In the genomic region with DNA sequence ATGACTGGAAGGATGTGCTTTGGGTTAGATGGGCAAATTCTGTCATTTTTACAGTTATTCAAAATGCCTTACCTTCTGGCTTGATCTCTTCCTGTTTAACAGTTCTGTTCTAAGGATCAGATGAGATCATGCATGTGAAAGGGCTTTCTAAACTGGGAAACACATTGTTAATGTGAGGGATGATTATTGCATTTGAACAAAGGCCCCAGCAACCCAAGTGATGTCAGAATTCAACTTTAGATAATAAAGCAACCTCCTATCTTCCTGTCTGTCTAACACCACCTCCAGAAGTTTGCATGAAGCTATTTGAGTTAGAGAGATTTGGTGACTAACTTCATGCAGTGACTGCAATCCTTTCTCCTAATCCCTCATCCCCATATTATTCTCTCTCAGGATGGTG, we compare ENCODE assay signal across 29 cellular contexts.
DNase-seq lines count a peak whose midpoint lies in the region; ATAC-seq and TF ChIP-seq lines count a peak whose summit lies in the region.
"Had no signal": no experiment of that assay in that cellular context is flagged by ENCODE, and none has a peak within 500 bp of the region (broad histone marks: within the 10 kb centered on the region; RNA-seq: fewer than 3 reads in every experiment).

No MANE protein-coding gene starts in this region.

- BruUV-seq in A673 (replicated peaks; lab: Mats Ljungman, UMichigan), result no TSS peak

- H3K9me3 ChIP-seq in A673 (ENCODE audit: low read depth, low read length, poor library complexity, severe bottlenecking), result no peaks in the 10 kb centered on the region
- H3K9me3 ChIP-seq in GM23248 (ENCODE audit: low read depth), result no peaks in the 10 kb centered on the region
- H3K9me3 ChIP-seq: BE2C, HAP-1, vagina had no signal

- POLR2A ChIA-PET in A673 (lab: Charles Lee; ENCODE audit: low non-redundant PET), result no interaction called here

- intact Hi-C loops in A673 (cut with micrococcal nuclease; ENCODE audit: unreplicated experiment), result no loop called here

- H3F3A ChIP-seq in GM23248 (ENCODE audit: insufficient read depth), result 0 out of 2 replicates have a peak, but pooled peaks cover 4% of the 10 kb centered on the region

- no peak overlapping the region for H3K4me3 Mint-ChIP-seq in neural crest cell
- H3K4me3 Mint-ChIP-seq: activated CD4-positive, alpha-beta memory T cell treated with anti-CD3 and anti-CD28 coated beads, Interleukin-2, amount 10 ng/mL, durations not matched to agents 7 days and 5 days; activated naive CD4-positive, alpha-beta T cell treated with anti-CD3 and anti-CD28 coated beads, Interleukin-2, amount 50 U/mL, for 24 hours; nephron progenitor cell; stimulated activated memory B cell treated with anti-CD40 and anti-IgM and Interleukin-4, amounts not matched to agents 10 μg/mL and 1 μg/mL and 100 μg/mL, for 72 hours had no signal

- in situ Hi-C loops in GM23248 (cut with MboI), result no loop called here

- no peaks in the 10 kb centered on the region for H3K79me2 ChIP-seq in GM23248 (ENCODE audit: insufficient read depth)

- H2AFZ ChIP-seq in GM23248, result no peak overlapping the region

- H3K4me1 ChIP-seq in A673 (ENCODE audit: insufficient read depth, low read length, poor library complexity, severe bottlenecking), result peaks cover 4% of the 10 kb centered on the region
- peaks cover 8% of the 10 kb centered on the region; the same call in 1 of the 2 replicates for H3K4me1 ChIP-seq in GM23248 (ENCODE audit: insufficient read depth)
- H3K4me1 ChIP-seq: vagina had no signal

- H3K36me3 ChIP-seq in A673 (ENCODE audit: insufficient read depth, low read length, poor library complexity, severe bottlenecking), result no peaks in the 10 kb centered on the region
- no peaks in the 10 kb centered on the region for H3K36me3 ChIP-seq in GM23248 (ENCODE audit: low read depth)
- H3K36me3 ChIP-seq: BE2C, HAP-1, vagina had no signal

- no peak overlapping the region for H3K27ac ChIP-seq in A673 (ENCODE audit: low read depth, low read length, poor library complexity, severe bottlenecking)
- H3K27ac ChIP-seq in GM23248, result no peak overlapping the region
- H3K27ac ChIP-seq: dorsolateral prefrontal cortex, vagina had no signal

- CTCF ChIA-PET in A673 (lab: Charles Lee), result no interaction called here

- no peak overlapping the region for H3K9ac ChIP-seq in GM23248

- no peaks in the 10 kb centered on the region for H3K9me3 Mint-ChIP-seq in neural crest cell
- H3K9me3 Mint-ChIP-seq: activated CD4-positive, alpha-beta memory T cell treated with anti-CD3 and anti-CD28 coated beads, Interleukin-2, amount 10 ng/mL, durations not matched to agents 7 days and 5 days; activated naive CD4-positive, alpha-beta T cell treated with anti-CD3 and anti-CD28 coated beads, Interleukin-2, amount 50 U/mL, for 24 hours; activated T-helper 2 cell treated with anti-CD3 and anti-CD28 coated beads, Interferon-gamma antibody, Interleukin-2, Interleukin-4, amounts not matched to agents 10 μg/mL and 5 μg/mL and 100 μg/mL, durations not matched to agents 14 hours and 24 hours and 36 hours; nephron progenitor cell; stimulated activated memory B cell treated with anti-CD40 and anti-IgM and Interleukin-4, amounts not matched to agents 10 μg/mL and 1 μg/mL and 100 μg/mL, for 72 hours had no signal

- TF ChIP-seq CTCF in A673 (conservative IDR thresholded peaks at IDR 0.05; ENCODE audit: low read depth, low read length) (no peak), neural crest cell (conservative IDR thresholded peaks at IDR 0.05) (no peak)

- no peaks in the 10 kb centered on the region for H3K36me3 Mint-ChIP-seq in neural crest cell (ENCODE audit: low read depth)
- H3K36me3 Mint-ChIP-seq: stimulated activated memory B cell treated with anti-CD40 and anti-IgM and Interleukin-4, amounts not matched to agents 10 μg/mL and 1 μg/mL and 100 μg/mL, for 72 hours had no signal

- no peaks in the 10 kb centered on the region for H3K9me2 ChIP-seq in GM23248 (ENCODE audit: insufficient read depth)

- H3K27me3 ChIP-seq in A673 (replicated peaks; ENCODE audit: insufficient read depth, low read depth, low read length, poor library complexity), result no peaks in the 10 kb centered on the region
- H3K27me3 ChIP-seq in GM23248 (replicated peaks; ENCODE audit: insufficient read depth), result no peaks in the 10 kb centered on the region
- H3K27me3 ChIP-seq: BE2C, dorsolateral prefrontal cortex, vagina had no signal

- no peak for ATAC-seq in HG02759 (IDR thresholded peaks at IDR 0.05; ENCODE audit: unreplicated experiment)
- ATAC-seq: left ventricle myocardium superior; Right ventricle myocardium inferior; sciatic nerve; stimulated activated memory B cell treated with anti-CD40 and anti-IgM and Interleukin-4, amounts not matched to agents 10 μg/mL and 1 μg/mL and 100 μg/mL, for 72 hours had no signal

- H3K4me2 ChIP-seq in GM23248 (ENCODE audit: unreplicated experiment), result no peak overlapping the region

- peak overlapping the region; percentile 22 for H3K27ac Mint-ChIP-seq in neural crest cell (ENCODE audit: unreplicated experiment)
- H3K27ac Mint-ChIP-seq: activated CD4-positive, alpha-beta memory T cell treated with anti-CD3 and anti-CD28 coated beads, Interleukin-2, amount 10 ng/mL, durations not matched to agents 7 days and 5 days; activated naive CD4-positive, alpha-beta T cell treated with anti-CD3 and anti-CD28 coated beads, Interleukin-2, amount 50 U/mL, for 24 hours; activated T-helper 2 cell treated with anti-CD3 and anti-CD28 coated beads, Interferon-gamma antibody, Interleukin-2, Interleukin-4, amounts not matched to agents 10 μg/mL and 5 μg/mL and 100 μg/mL, durations not matched to agents 14 hours and 24 hours and 36 hours; nephron progenitor cell; stimulated activated memory B cell treated with anti-CD40 and anti-IgM and Interleukin-4, amounts not matched to agents 10 μg/mL and 1 μg/mL and 100 μg/mL, for 72 hours had no signal

- H3K4me3 ChIP-seq in A673 (ENCODE audit: low read depth, low read length, poor library complexity, severe bottlenecking) (no peak overlapping the region), GM23248 (no peak overlapping the region)
- H3K4me3 ChIP-seq: dorsolateral prefrontal cortex, HAP-1, vagina had no signal

- peaks cover 11% of the 10 kb centered on the region for H3K4me1 Mint-ChIP-seq in neural crest cell
- H3K4me1 Mint-ChIP-seq: activated CD4-positive, alpha-beta memory T cell treated with anti-CD3 and anti-CD28 coated beads, Interleukin-2, amount 10 ng/mL, durations not matched to agents 7 days and 5 days had no signal

- no peaks in the 10 kb centered on the region for H3K27me3 Mint-ChIP-seq in neural crest cell (ENCODE audit: low read depth)
- H3K27me3 Mint-ChIP-seq: activated CD4-positive, alpha-beta memory T cell treated with anti-CD3 and anti-CD28 coated beads, Interleukin-2, amount 10 ng/mL, durations not matched to agents 7 days and 5 days; activated naive CD4-positive, alpha-beta T cell treated with anti-CD3 and anti-CD28 coated beads, Interleukin-2, amount 50 U/mL, for 24 hours; stimulated activated memory B cell treated with anti-CD40 and anti-IgM and Interleukin-4, amounts not matched to agents 10 μg/mL and 1 μg/mL and 100 μg/mL, for 72 hours had no signal

- peak; percentile 6 for DNase-seq in A673 (ENCODE audit: low spot score)
- peak; percentile 14 for DNase-seq in GM23248
- peak; percentile 28 for DNase-seq in amniotic epithelial cell (ENCODE audit: low read depth)
- no peak for DNase-seq in neural crest cell (ENCODE audit: low read depth, low spot score)
- DNase-seq in GM19238 (ENCODE audit: insufficient read length, low spot score), result no peak
- no peak for DNase-seq in NCI-H1436 (lab: John Stamatoyannopoulos, UW)
- DNase-seq in cerebellar nuclear complex (lab: John Stamatoyannopoulos, UW), result no peak
- DNase-seq: activated CD4-positive, alpha-beta memory T cell treated with anti-CD3 and anti-CD28 coated beads, Interleukin-2, amount 10 ng/mL, durations not matched to agents 7 days and 5 days; activated CD4-positive, alpha-beta T cell treated with anti-CD3 and anti-CD28 coated beads for 1 hour; anterior cingulate cortex; DMS153; dorsolateral prefrontal cortex; KBM-7; left ventricle myocardium superior; NCI-H146; NCI-H2107; NCI-H446 treated with DMSO at 0.1 percent for 48 hours; nephron progenitor cell; stimulated activated CD4-positive, alpha-beta T cell treated with anti-CD3 and anti-CD28 coated beads, Interleukin-4, amount 100 ng/mL, for 24 hours; T-helper 2 cell had no signal

- no peaks in the 10 kb centered on the region for H4K20me1 ChIP-seq in GM23248 (ENCODE audit: insufficient read depth)

Comparison
In these comparisons a context has a peak if more than half of its experiments do, and no peak if none do; other contexts are left out.
1. DNase-seq: peak in A673 (single experiment), GM23248 (single experiment) and amniotic epithelial cell (single experiment); none in neural crest cell (single experiment), GM19238 (single experiment), NCI-H1436 (single experiment) and cerebellar nuclear complex (0 of 2).